Comparison of ENCODE assay signal across 1 cellular context in the genomic region with DNA sequence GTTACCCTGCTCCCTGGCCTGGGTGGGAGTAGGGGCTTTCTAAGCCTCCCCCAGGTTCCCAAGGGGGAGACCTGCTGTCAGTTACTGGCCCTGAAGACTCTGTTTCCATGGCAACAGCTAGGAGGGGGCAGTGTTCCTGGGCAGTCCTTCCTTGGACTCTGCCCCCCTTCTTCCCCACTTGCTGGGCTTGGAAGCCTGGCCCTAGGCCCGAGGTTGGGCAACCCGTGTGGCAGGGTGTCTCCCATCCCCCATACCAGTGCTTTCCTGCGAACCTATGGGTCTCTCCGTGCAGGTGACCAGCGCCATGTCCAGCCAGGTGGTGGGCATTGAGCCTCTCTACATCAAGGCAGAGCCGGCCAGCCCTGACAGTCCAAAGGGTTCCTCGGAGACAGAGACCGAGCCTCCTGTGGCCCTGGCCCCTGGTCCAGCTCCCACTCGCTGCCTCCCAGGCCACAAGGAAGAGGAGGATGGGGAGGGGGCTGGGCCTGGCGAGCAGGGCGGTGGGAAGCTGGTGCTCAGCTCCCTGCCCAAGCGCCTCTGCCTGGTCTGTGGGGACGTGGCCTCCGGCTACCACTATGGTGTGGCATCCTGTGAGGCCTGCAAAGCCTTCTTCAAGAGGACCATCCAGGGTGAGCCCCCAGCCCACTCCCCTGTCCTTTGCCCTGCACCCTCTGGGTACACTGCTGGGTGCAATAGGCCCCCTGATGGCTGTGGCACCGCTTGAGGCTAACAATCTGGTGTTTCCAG.
TF ChIP-seq lines count a peak whose summit lies in the region.

No MANE protein-coding gene starts in this region.

TF ChIP-seq in K562, 482 proteins besides CTCF, POLR2A, EP300 and RAD21:
- TF ChIP-seq GABPB2 (CRISPR knock-in tag; conservative IDR thresholded peaks at IDR 0.05) (no peak), SIN3A (IDR thresholded peaks at IDR 0.05; ENCODE audit: borderline replicate concordance in 2 of 2, control insufficient read depth in 1 of 2, low read depth in 2 of 2, low read length in 2 of 2) (peak in 1 of 2 experiments; percentile 40; a peak in 1 of 4 replicates), RBM22 (IDR thresholded peaks at IDR 0.05; ENCODE audit: low read depth, low read length, poor library complexity, severe bottlenecking) (peak; percentile 7), RFX1 (IDR thresholded peaks at IDR 0.05) (peak; percentile 95), MTA2 (IDR thresholded peaks at IDR 0.05; ENCODE audit: low read depth) (no peak), MEF2A (IDR thresholded peaks at IDR 0.05; ENCODE audit: control insufficient read depth, low read depth, low read length) (no peak), POLR2G (IDR thresholded peaks at IDR 0.05; ENCODE audit: low read depth, low read length) (peak; percentile 49), CSDE1 (IDR thresholded peaks at IDR 0.05) (peak in 1 of 2 experiments; percentile 59; a peak in 2 of 4 replicates), ZNF79 (CRISPR knock-in tag; IDR thresholded peaks at IDR 0.05; ENCODE audit: low read depth) (no peak), THRAP3 (IDR thresholded peaks at IDR 0.05; ENCODE audit: borderline replicate concordance) (no peak), ZBTB7A (IDR thresholded peaks at IDR 0.05; ENCODE audit: borderline replicate concordance, control insufficient read depth, low read depth, low read length) (peak; percentile 59; the same call in 1 of the 2 replicates)
- TF ChIP-seq, protein P1, sequence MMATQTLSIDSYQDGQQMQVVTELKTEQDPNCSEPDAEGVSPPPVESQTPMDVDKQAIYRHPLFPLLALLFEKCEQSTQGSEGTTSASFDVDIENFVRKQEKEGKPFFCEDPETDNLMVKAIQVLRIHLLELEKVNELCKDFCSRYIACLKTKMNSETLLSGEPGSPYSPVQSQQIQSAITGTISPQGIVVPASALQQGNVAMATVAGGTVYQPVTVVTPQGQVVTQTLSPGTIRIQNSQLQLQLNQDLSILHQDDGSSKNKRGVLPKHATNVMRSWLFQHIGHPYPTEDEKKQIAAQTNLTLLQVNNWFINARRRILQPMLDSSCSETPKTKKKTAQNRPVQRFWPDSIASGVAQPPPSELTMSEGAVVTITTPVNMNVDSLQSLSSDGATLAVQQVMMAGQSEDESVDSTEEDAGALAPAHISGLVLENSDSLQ (IDR thresholded peaks at IDR 0.05), result peak; percentile 22; the same call in 1 of the 2 replicates
- TF ChIP-seq, protein P2, sequence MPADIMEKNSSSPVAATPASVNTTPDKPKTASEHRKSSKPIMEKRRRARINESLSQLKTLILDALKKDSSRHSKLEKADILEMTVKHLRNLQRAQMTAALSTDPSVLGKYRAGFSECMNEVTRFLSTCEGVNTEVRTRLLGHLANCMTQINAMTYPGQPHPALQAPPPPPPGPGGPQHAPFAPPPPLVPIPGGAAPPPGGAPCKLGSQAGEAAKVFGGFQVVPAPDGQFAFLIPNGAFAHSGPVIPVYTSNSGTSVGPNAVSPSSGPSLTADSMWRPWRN (IDR thresholded peaks at IDR 0.05; ENCODE audit: low read depth), result no peak
